Comparison of ENCODE assay signal across 10 cellular contexts in genomic region chr2:169684712-169685111, GRCh38. TPM values are rescaled to one million over a fixed set of nuclear protein-coding genes. Genes with fewer than 3 reads are reported as not detected.
A peak's percentile ranks its signal among the peaks of the same experiment; 100 is the strongest.
DNase-seq lines count a peak whose midpoint lies in the region; ATAC-seq, FAIRE-seq and TF ChIP-seq lines count a peak whose summit lies in the region.
"Not testable (repeated sequence)": the region's sequence is repeated elsewhere in the genome, so short reads cannot be mapped to it uniquely, and the experiment has no call there.
"Had no signal": no experiment of that assay in that cellular context is flagged by ENCODE, and none has a peak within 500 bp of the region (broad histone marks: within the 10 kb centered on the region; RNA-seq: fewer than 3 reads in every experiment).

No MANE protein-coding gene starts in this region.

- not testable (repeated sequence) for H3K9me1 ChIP-seq in K562 (ENCODE audit: control insufficient read depth, insufficient read depth, low read length)

- not testable (repeated sequence) for DNase-seq in K562 (ENCODE audit: extremely low read depth in 1 of 4, low spot score in 3 of 4); HepG2 (ENCODE audit: low spot score)

- BruUV-seq in K562 (replicated peaks; lab: Mats Ljungman, UMichigan); HepG2 (replicated peaks; lab: Mats Ljungman, UMichigan): not testable (repeated sequence)

- FAIRE-seq in K562 (lab: Jason Lieb, UNC); HepG2 (lab: Jason Lieb, UNC): not testable (repeated sequence)

- H3K4me1 ChIP-seq in HEK293 (ENCODE audit: control insufficient read depth, insufficient read depth, low read length); K562 (replicated peaks in 1 of 2; ENCODE audit: control insufficient read depth in 2 of 2, insufficient read depth in 2 of 2, low read length in 2 of 2): not testable (repeated sequence)
- peaks cover 38% of the 10 kb centered on the region for H3K4me1 ChIP-seq in HepG2 (ENCODE audit: insufficient read depth, low read length)

- H4K20me1 ChIP-seq in K562 (replicated peaks; ENCODE audit: control insufficient read depth, insufficient read depth, low read length); HepG2 (ENCODE audit: insufficient read depth, low read length): not testable (repeated sequence)

- CTCF ChIA-PET in HEK293 (lab: Yijun Ruan, JAX); K562 (lab: Yijun Ruan, JAX; ENCODE audit: low intra/inter-chr PET ratio); HepG2 (lab: Yijun Ruan, JAX; ENCODE audit: low intra/inter-chr PET ratio, low total read pairs): not testable (repeated sequence)

- POLR2A ChIA-PET in HEK293 (lab: Yijun Ruan, JAX) = not testable (repeated sequence)
- POLR2A ChIA-PET in K562 (lab: Yijun Ruan, JAX) = interaction anchor here (0.9 to 2.6 kb wide), 4 partner anchors 11 to 20 kb away, joined by 4 to 12 read pairs (median 5); no protein-coding TSS in a partner anchor
- POLR2A ChIA-PET in HepG2 (lab: Yijun Ruan, JAX) = interaction anchor here (1.7 to 3.1 kb wide), 5 partner anchors 9 to 143 kb away, joined by 9 to 32 read pairs (median 13); partner anchors contain the start of genes CFAP210, KLHL23, PHOSPHO2 and UBR3

- not testable (repeated sequence) for TF ChIP-seq CTCF in HEK293 (tag by site-specific recombination; IDR thresholded peaks at IDR 0.05); VCaP (conservative IDR thresholded peaks at IDR 0.05); K562 (IDR thresholded peaks at IDR 0.05 in 2 of 3, conservative IDR thresholded peaks at IDR 0.05 in 1 of 3; ENCODE audit: insufficient read depth in 2 of 3, low read depth in 1 of 3, low read length in 3 of 3); HepG2 (CRISPR knock-in tag; IDR thresholded peaks at IDR 0.05)

- not testable (repeated sequence) for H3K79me2 ChIP-seq in K562 (ENCODE audit: control insufficient read depth, insufficient read depth, low read length); HepG2 (ENCODE audit: insufficient read depth, low read length)

- not testable (repeated sequence) for H2AFZ ChIP-seq in K562 (ENCODE audit: low read depth, low read length); HepG2 (ENCODE audit: low read length)

- H3K27me3 ChIP-seq in K562 (ENCODE audit: control insufficient read depth in 2 of 2, insufficient read depth in 2 of 2, low read length in 2 of 2); HepG2 (ENCODE audit: control insufficient read depth in 1 of 2, insufficient read depth in 2 of 2, low read length in 2 of 2): not testable (repeated sequence)

- WGBS in K562 (ENCODE audit: insufficient coverage, low coverage, missing lambda C conversion rate) = 24% methylated on average over 2 of the region's 2 CpGs
- WGBS in HepG2 (ENCODE audit: low lambda C conversion rate) = 100% methylated on average over 2 of the region's 2 CpGs

- H3K36me3 ChIP-seq in HEK293 (ENCODE audit: control insufficient read depth in 2 of 2, insufficient read depth in 1 of 2, low read length in 2 of 2); K562 (ENCODE audit: control insufficient read depth, insufficient read depth, low read length); HepG2 (replicated peaks in 1 of 2; ENCODE audit: control insufficient read depth in 1 of 2, insufficient read depth in 2 of 2, low read length in 2 of 2): not testable (repeated sequence)

- intact Hi-C loops in K562 (cut with micrococcal nuclease) = not testable (repeated sequence)
- intact Hi-C loops in HepG2 (cut with micrococcal nuclease; ENCODE audit: unreplicated experiment) = loop anchor here (5.0 kb wide), 1 partner anchor 112 kb away; the partner anchor contains the start of gene FASTKD1

- in situ Hi-C loops in K562 (cut with MboI); HepG2 (cut with HindIII; ENCODE audit: extremely low pct_ligation_motif_present, low pct_unique_long_range_greater_than_20kb): not testable (repeated sequence)

- H3K4me3 ChIP-seq in HEK293 (ENCODE audit: low read depth, low read length); K562; HepG2 (replicated peaks in 1 of 3; ENCODE audit: insufficient read depth in 1 of 3, low read depth in 2 of 3, low read length in 3 of 3): not testable (repeated sequence)

- not testable (repeated sequence) for H3K4me2 ChIP-seq in K562 (ENCODE audit: insufficient read depth, low read length)
- H3K4me2 ChIP-seq in HepG2 (ENCODE audit: low read depth, low read length) = 0 out of 2 replicates have a peak overlapping the region, but pooled peaks have one; percentile 64

- not testable (repeated sequence) for H3K27ac ChIP-seq in HEK293 (ENCODE audit: extremely low read depth, low read depth, low read length); K562 (ENCODE audit: extremely low read depth, low read depth, low read length)
- H3K27ac ChIP-seq in VCaP = peak overlapping the region; percentile 58; the same call in 1 of the 2 replicates
- peak overlapping the region; percentile 92 for H3K27ac ChIP-seq in HepG2 (ENCODE audit: extremely low read length, insufficient read depth, low read length)

- TF ChIP-seq POLR2A in K562 (conservative IDR thresholded peaks at IDR 0.05); HepG2 (IDR thresholded peaks at IDR 0.05; ENCODE audit: insufficient read depth in 1 of 2, low read depth in 2 of 2, low read length in 2 of 2): not testable (repeated sequence)

- not testable (repeated sequence) for H3K9ac ChIP-seq in K562 (ENCODE audit: insufficient read depth in 1 of 2, low read depth in 2 of 2, low read length in 2 of 2); HepG2 (ENCODE audit: insufficient read depth, low read depth, low read length)

- TF ChIP-seq EP300 in K562 (IDR thresholded peaks at IDR 0.05; ENCODE audit: low read length); HepG2 (IDR thresholded peaks at IDR 0.05; ENCODE audit: low read depth in 2 of 2, low read length in 2 of 2); HepG2 (CRISPR knock-in tag; IDR thresholded peaks at IDR 0.05; ENCODE audit: borderline replicate concordance): not testable (repeated sequence)

- ATAC-seq in K562, HepG2: not testable (repeated sequence)

- not testable (repeated sequence) for H3K9me3 ChIP-seq in HEK293 (ENCODE audit: control insufficient read depth, insufficient read depth, low read depth, low read length); K562 (replicated peaks; ENCODE audit: control insufficient read depth, insufficient read depth, low read depth, low read length); HepG2 (ENCODE audit: low read length)

- TF ChIP-seq RAD21 in K562 (CRISPR knock-in tag; conservative IDR thresholded peaks at IDR 0.05 in 1 of 2, IDR thresholded peaks at IDR 0.05 in 1 of 2); HepG2 (CRISPR knock-in tag; IDR thresholded peaks at IDR 0.05): not testable (repeated sequence)

RNA-seq across cellular contexts. Expression of gene CFAP210, which starts 9.5 kb away (rescaled TPM):
- 1.6 TPM in 1 of 2 replicates, not detected in the other for total RNA-seq in K562 (2011; cell fraction: chromatin; rRNA removed; ENCODE audit: low replicate concordance)
- 0.26 TPM in 1 of 2 replicates, not detected in the other for total RNA-seq in K562 (2011; cell fraction: nucleolus; rRNA removed)
- 0.38 TPM in 1 of 2 replicates, not detected in the other for total RNA-seq in K562 (2011; cell fraction: nucleoplasm; rRNA removed)
- total RNA-seq in K562 (2014; rRNA removed) = 1.1 and 1.2 TPM in 2 replicates
- 1.9 and 2.6 TPM in 2 replicates for total RNA-seq in K562 (2014; rRNA removed; fragmentation: Illumina TruSeq; extraction: Trizol)
- 3.6 and 3.8 TPM in 2 replicates for total RNA-seq in K562 (2015; rRNA removed; fragmentation: Illumina TruSeq; extraction: Trizol)
- 0.63 and 1.00 TPM in 2 replicates for total RNA-seq in K562 (2021)
- 0.49 and 0.75 TPM in 2 replicates for polyA plus RNA-seq in K562 (2011; rRNA removed)
- 0.03 and 0.07 TPM in 2 replicates for polyA plus RNA-seq in K562 (2011; cell fraction: cytosol; rRNA removed)
- polyA plus RNA-seq in K562 (2011; cell fraction: nucleus; rRNA removed) = 0.18 and 0.25 TPM in 2 replicates
- 2.9 and 3.1 TPM in 2 replicates for polyA plus RNA-seq in K562 (2012)
- 2.4 and 2.5 TPM in 2 replicates for polyA plus RNA-seq in K562 (2014; fragmentation: Illumina TruSeq; extraction: Trizol)
- 1 to 10 TPM; 1.2 to 1.3 TPM for polyA plus RNA-seq in K562 (2014; fragmentation: Nextera tagmentation; extraction: Ambion mirVana)
- 1.7 and 1.8 TPM in 2 replicates for polyA plus RNA-seq in K562 (2014; rRNA removed)
- 0.21 and 0.33 TPM in 2 replicates for polyA minus RNA-seq in K562 (2011; rRNA and poly(A)+ RNA removed)
- polyA minus RNA-seq in K562 (2011; cell fraction: cytosol; rRNA and poly(A)+ RNA removed) = 0.38 TPM in 1 of 2 replicates, not detected in the other
- polyA minus RNA-seq in K562 (2011; cell fraction: nucleus; rRNA and poly(A)+ RNA removed) = 0.22 and 0.54 TPM in 2 replicates
- 0.14 and 0.18 TPM in 2 replicates for total RNA-seq in HepG2 (2016; rRNA removed; fragmentation: Illumina TruSeq; extraction: Trizol)
- 0.35 TPM in 1 of 2 replicates, not detected in the other for total RNA-seq in HepG2 (2016; cell fraction: cytosol; rRNA removed; fragmentation: Illumina TruSeq; extraction: Trizol; ENCODE audit: low read depth)
- 0.07 TPM in 1 of 2 replicates, not detected in the other for total RNA-seq in HepG2 (2016; cell fraction: insoluble cytoplasmic fraction; rRNA removed; fragmentation: Illumina TruSeq; extraction: Trizol)
- not detected in 2 replicates for total RNA-seq in HepG2 (2016; cell fraction: membrane; rRNA removed; fragmentation: Illumina TruSeq; extraction: Trizol)
- total RNA-seq in HepG2 (2016; cell fraction: nucleus; rRNA removed; fragmentation: Illumina TruSeq; extraction: Trizol) = not detected in 2 replicates
- polyA plus RNA-seq in HepG2 (2011; rRNA removed) = not detected in 2 replicates
- polyA plus RNA-seq in HepG2 (2011; cell fraction: cytosol; rRNA removed) = not detected in 2 replicates
- not detected in 2 replicates for polyA plus RNA-seq in HepG2 (2011; cell fraction: nucleus; rRNA removed)
- polyA plus RNA-seq in HepG2 (2012) = not detected in 2 replicates
- not detected in 2 replicates for polyA plus RNA-seq in HepG2 (2016; cell fraction: cytosol; fragmentation: Illumina TruSeq; extraction: Trizol; ENCODE audit: low read depth)
- not detected in 2 replicates for polyA plus RNA-seq in HepG2 (2016; cell fraction: insoluble cytoplasmic fraction; fragmentation: Illumina TruSeq; extraction: Trizol; ENCODE audit: low read depth)
- not detected in 2 replicates for polyA plus RNA-seq in HepG2 (2016; cell fraction: membrane; fragmentation: Illumina TruSeq; extraction: Trizol; ENCODE audit: low read depth)
- not detected in 2 replicates for polyA plus RNA-seq in HepG2 (2016; cell fraction: nucleus; fragmentation: Illumina TruSeq; extraction: Trizol; ENCODE audit: insufficient read depth, low read depth)
- not detected in 2 replicates for polyA minus RNA-seq in HepG2 (2011; rRNA and poly(A)+ RNA removed; ENCODE audit: low replicate concordance)
- polyA minus RNA-seq in HepG2 (2011; cell fraction: cytosol; rRNA and poly(A)+ RNA removed) = not detected in 2 replicates
- not detected in 2 replicates for polyA minus RNA-seq in HepG2 (2011; cell fraction: nucleus; rRNA and poly(A)+ RNA removed)
- total RNA-seq: Caco-2; Calu3; CD4-positive, alpha-beta memory T cell; CD4-positive, CD25-positive, alpha-beta regulatory T cell had no signal
- polyA plus RNA-seq: AG04450; CD14-positive monocyte; CD4-positive, alpha-beta memory T cell; CD4-positive, CD25-positive, alpha-beta regulatory T cell had no signal

RNA-seq across cellular contexts. Expression of gene PHOSPHO2, which starts 9.6 kb away (rescaled TPM):
- 7.5 and 29.2 TPM in 2 replicates for total RNA-seq in K562 (2011; cell fraction: chromatin; rRNA removed; ENCODE audit: low replicate concordance)
- total RNA-seq in K562 (2011; cell fraction: nucleolus; rRNA removed) = 6.0 and 7.8 TPM in 2 replicates
- total RNA-seq in K562 (2011; cell fraction: nucleoplasm; rRNA removed) = 18.7 and 26.0 TPM in 2 replicates
- total RNA-seq in K562 (2014; rRNA removed) = 10.0 and 13.4 TPM in 2 replicates
- total RNA-seq in K562 (2014; rRNA removed; fragmentation: Illumina TruSeq; extraction: Trizol) = 12.3 and 12.6 TPM in 2 replicates
- 9.4 and 9.9 TPM in 2 replicates for total RNA-seq in K562 (2015; rRNA removed; fragmentation: Illumina TruSeq; extraction: Trizol)
- total RNA-seq in K562 (2021) = 10.2 and 11.7 TPM in 2 replicates
- 8.4 and 12.5 TPM in 2 replicates for polyA plus RNA-seq in K562 (2011; rRNA removed)
- 1.9 and 3.1 TPM in 2 replicates for polyA plus RNA-seq in K562 (2011; cell fraction: cytosol; rRNA removed)
- polyA plus RNA-seq in K562 (2011; cell fraction: nucleus; rRNA removed) = 7.1 and 8.1 TPM in 2 replicates
- 9.5 and 11.5 TPM in 2 replicates for polyA plus RNA-seq in K562 (2012)
- polyA plus RNA-seq in K562 (2014; fragmentation: Illumina TruSeq; extraction: Trizol) = 9.1 and 9.4 TPM in 2 replicates
- polyA plus RNA-seq in K562 (2014; fragmentation: Nextera tagmentation; extraction: Ambion mirVana) = 1 to 10 TPM; 7.8 to 8.9 TPM
- 14.0 and 19.1 TPM in 2 replicates for polyA plus RNA-seq in K562 (2014; rRNA removed)
- 6.5 and 9.8 TPM in 2 replicates for polyA minus RNA-seq in K562 (2011; rRNA and poly(A)+ RNA removed)
- polyA minus RNA-seq in K562 (2011; cell fraction: cytosol; rRNA and poly(A)+ RNA removed) = 2.8 and 9.3 TPM in 2 replicates
- 13.3 and 20.1 TPM in 2 replicates for polyA minus RNA-seq in K562 (2011; cell fraction: nucleus; rRNA and poly(A)+ RNA removed)
- 11.4 and 14.6 TPM in 2 replicates for total RNA-seq in HepG2 (2016; rRNA removed; fragmentation: Illumina TruSeq; extraction: Trizol)
- 3.4 and 4.3 TPM in 2 replicates for total RNA-seq in HepG2 (2016; cell fraction: cytosol; rRNA removed; fragmentation: Illumina TruSeq; extraction: Trizol; ENCODE audit: low read depth)
- 10.8 and 13.8 TPM in 2 replicates for total RNA-seq in HepG2 (2016; cell fraction: insoluble cytoplasmic fraction; rRNA removed; fragmentation: Illumina TruSeq; extraction: Trizol)
- total RNA-seq in HepG2 (2016; cell fraction: membrane; rRNA removed; fragmentation: Illumina TruSeq; extraction: Trizol) = 7.5 and 11.0 TPM in 2 replicates
- total RNA-seq in HepG2 (2016; cell fraction: nucleus; rRNA removed; fragmentation: Illumina TruSeq; extraction: Trizol) = 24.5 and 26.6 TPM in 2 replicates
- 4.8 and 6.1 TPM in 2 replicates for polyA plus RNA-seq in HepG2 (2011; rRNA removed)
- polyA plus RNA-seq in HepG2 (2011; cell fraction: cytosol; rRNA removed) = 2.0 and 2.6 TPM in 2 replicates
- polyA plus RNA-seq in HepG2 (2011; cell fraction: nucleus; rRNA removed) = 5.9 and 7.6 TPM in 2 replicates
- 8.5 and 13.0 TPM in 2 replicates for polyA plus RNA-seq in HepG2 (2012)
- 7.1 and 9.6 TPM in 2 replicates for polyA plus RNA-seq in HepG2 (2016; cell fraction: cytosol; fragmentation: Illumina TruSeq; extraction: Trizol; ENCODE audit: low read depth)
- 12.8 and 16.8 TPM in 2 replicates for polyA plus RNA-seq in HepG2 (2016; cell fraction: insoluble cytoplasmic fraction; fragmentation: Illumina TruSeq; extraction: Trizol; ENCODE audit: low read depth)
- polyA plus RNA-seq in HepG2 (2016; cell fraction: membrane; fragmentation: Illumina TruSeq; extraction: Trizol; ENCODE audit: low read depth) = 9.5 and 11.4 TPM in 2 replicates
- polyA plus RNA-seq in HepG2 (2016; cell fraction: nucleus; fragmentation: Illumina TruSeq; extraction: Trizol; ENCODE audit: insufficient read depth, low read depth) = 16.2 and 18.6 TPM in 2 replicates
- 0.30 and 0.96 TPM in 2 replicates for polyA minus RNA-seq in HepG2 (2011; rRNA and poly(A)+ RNA removed; ENCODE audit: low replicate concordance)
- polyA minus RNA-seq in HepG2 (2011; cell fraction: cytosol; rRNA and poly(A)+ RNA removed) = 3.1 and 3.5 TPM in 2 replicates
- polyA minus RNA-seq in HepG2 (2011; cell fraction: nucleus; rRNA and poly(A)+ RNA removed) = 28.7 and 32.4 TPM in 2 replicates

RNA-seq across cellular contexts. Expression of gene KLHL23, which starts 48.9 kb away (rescaled TPM):
- 48.2 and 81.1 TPM in 2 replicates for total RNA-seq in K562 (2011; cell fraction: chromatin; rRNA removed; ENCODE audit: low replicate concordance)
- total RNA-seq in K562 (2011; cell fraction: nucleolus; rRNA removed) = 23.2 and 29.9 TPM in 2 replicates
- total RNA-seq in K562 (2011; cell fraction: nucleoplasm; rRNA removed) = 45.4 and 74.0 TPM in 2 replicates
- total RNA-seq in K562 (2014; rRNA removed) (20.0 and 31.5 TPM in 2 replicates), K562 (2014; rRNA removed; fragmentation: Illumina TruSeq; extraction: Trizol) (41.5 and 46.8 TPM in 2 replicates), K562 (2015; rRNA removed; fragmentation: Illumina TruSeq; extraction: Trizol) (34.4 and 39.1 TPM in 2 replicates), K562 (2021) (22.9 and 25.7 TPM in 2 replicates), HepG2 (2016; rRNA removed; fragmentation: Illumina TruSeq; extraction: Trizol) (52.4 and 70.4 TPM in 2 replicates)
- polyA plus RNA-seq in K562 (2011; rRNA removed) (53.7 and 58.0 TPM in 2 replicates), K562 (2014; fragmentation: Illumina TruSeq; extraction: Trizol) (27.4 and 29.6 TPM in 2 replicates), K562 (2014; fragmentation: Nextera tagmentation; extraction: Ambion mirVana) (1 to 10 TPM; 6.6 to 7.9 TPM), K562 (2014; rRNA removed) (21.6 and 22.4 TPM in 2 replicates), HepG2 (2011; rRNA removed) (23.2 and 26.1 TPM in 2 replicates)
- polyA plus RNA-seq in K562 (2011; cell fraction: cytosol; rRNA removed) = 10.1 and 20.2 TPM in 2 replicates
- polyA plus RNA-seq in K562 (2011; cell fraction: nucleus; rRNA removed) = 20.6 and 22.8 TPM in 2 replicates
- polyA plus RNA-seq in K562 (2012) = 15.8 and 18.5 TPM in 2 replicates
- polyA minus RNA-seq in K562 (2011; rRNA and poly(A)+ RNA removed) = 153 and 171 TPM in 2 replicates
- 39.2 and 49.7 TPM in 2 replicates for polyA minus RNA-seq in K562 (2011; cell fraction: cytosol; rRNA and poly(A)+ RNA removed)
- polyA minus RNA-seq in K562 (2011; cell fraction: nucleus; rRNA and poly(A)+ RNA removed) = 14.4 and 26.8 TPM in 2 replicates
- total RNA-seq in HepG2 (2016; cell fraction: cytosol; rRNA removed; fragmentation: Illumina TruSeq; extraction: Trizol; ENCODE audit: low read depth) = 3.8 and 4.0 TPM in 2 replicates
- total RNA-seq in HepG2 (2016; cell fraction: insoluble cytoplasmic fraction; rRNA removed; fragmentation: Illumina TruSeq; extraction: Trizol) = 53.0 and 76.0 TPM in 2 replicates
- total RNA-seq in HepG2 (2016; cell fraction: membrane; rRNA removed; fragmentation: Illumina TruSeq; extraction: Trizol) = 21.1 and 22.5 TPM in 2 replicates
- 36.3 and 42.1 TPM in 2 replicates for total RNA-seq in HepG2 (2016; cell fraction: nucleus; rRNA removed; fragmentation: Illumina TruSeq; extraction: Trizol)
- 10.9 and 22.4 TPM in 2 replicates for polyA plus RNA-seq in HepG2 (2011; cell fraction: cytosol; rRNA removed)
- 8.3 and 11.2 TPM in 2 replicates for polyA plus RNA-seq in HepG2 (2011; cell fraction: nucleus; rRNA removed)
- 30.0 and 30.2 TPM in 2 replicates for polyA plus RNA-seq in HepG2 (2012)
- polyA plus RNA-seq in HepG2 (2016; cell fraction: cytosol; fragmentation: Illumina TruSeq; extraction: Trizol; ENCODE audit: low read depth) = 1.9 and 2.2 TPM in 2 replicates
- polyA plus RNA-seq in HepG2 (2016; cell fraction: insoluble cytoplasmic fraction; fragmentation: Illumina TruSeq; extraction: Trizol; ENCODE audit: low read depth) = 48.0 and 49.5 TPM in 2 replicates
- polyA plus RNA-seq in HepG2 (2016; cell fraction: membrane; fragmentation: Illumina TruSeq; extraction: Trizol; ENCODE audit: low read depth) = 9.5 and 10.3 TPM in 2 replicates
- 30.0 and 37.3 TPM in 2 replicates for polyA plus RNA-seq in HepG2 (2016; cell fraction: nucleus; fragmentation: Illumina TruSeq; extraction: Trizol; ENCODE audit: insufficient read depth, low read depth)
- polyA minus RNA-seq in HepG2 (2011; rRNA and poly(A)+ RNA removed; ENCODE audit: low replicate concordance) = 5.5 and 20.6 TPM in 2 replicates
- polyA minus RNA-seq in HepG2 (2011; cell fraction: cytosol; rRNA and poly(A)+ RNA removed) = 40.3 and 63.9 TPM in 2 replicates
- 38.0 and 58.4 TPM in 2 replicates for polyA minus RNA-seq in HepG2 (2011; cell fraction: nucleus; rRNA and poly(A)+ RNA removed)
